ENCODE assay signal across 12 cellular contexts in the genomic region with DNA sequence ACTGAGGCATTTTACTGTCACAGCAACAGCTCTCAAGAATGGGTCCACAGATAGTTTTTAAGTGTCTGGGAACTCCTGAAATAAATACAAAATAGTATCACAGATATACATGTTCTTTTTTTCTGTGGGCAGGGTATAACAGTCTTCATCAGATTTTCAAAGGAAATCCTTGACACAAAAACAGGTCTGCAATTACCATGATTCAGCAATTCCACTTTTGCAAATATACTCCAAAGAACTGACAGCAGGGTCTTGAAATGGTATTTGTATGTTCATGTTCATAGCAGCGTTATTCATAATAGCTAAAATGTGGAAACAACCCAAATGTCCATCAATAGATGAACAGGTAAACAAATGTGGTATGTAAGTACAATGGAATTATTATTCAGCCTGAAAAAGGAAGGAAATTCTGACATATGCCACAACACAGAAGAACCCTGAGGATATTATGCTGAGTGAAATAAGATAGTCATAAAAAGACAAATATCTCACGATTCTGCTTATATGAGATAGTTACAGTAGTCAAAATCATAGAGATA.
DNase-seq lines count a peak whose midpoint lies in the region; ATAC-seq and TF ChIP-seq lines count a peak whose summit lies in the region.
"Had no signal": no experiment of that assay in that cellular context is flagged by ENCODE, and none has a peak within 500 bp of the region (broad histone marks: within the 10 kb centered on the region; RNA-seq: fewer than 3 reads in every experiment).

No MANE protein-coding gene starts in this region.

- no peak overlapping the region for H3K4ac ChIP-seq in IMR-90 (ENCODE audit: low read depth, low read length)

- no peak overlapping the region for H3K56ac ChIP-seq in IMR-90 (ENCODE audit: extremely low read depth, insufficient read depth, low read length)

- no peak overlapping the region for H2BK20ac ChIP-seq in IMR-90 (ENCODE audit: low read depth, low read length)

- no peak overlapping the region for H4K5ac ChIP-seq in IMR-90 (ENCODE audit: low read depth, low read length)

- ATAC-seq in CD4-positive, CD25-positive, alpha-beta regulatory T cell (ENCODE audit: low read depth in 2 of 2): no peak
- no peak for ATAC-seq in IMR-90 (ENCODE audit: low read depth)
- ATAC-seq in activated naive CD8-positive, alpha-beta T cell treated with anti-CD3 and anti-CD28 coated beads, Interleukin-2, amount 10 ng/mL, durations not matched to agents 7 days and 5 days (ENCODE audit: low read depth): no peak
- ATAC-seq in naive thymus-derived CD8-positive, alpha-beta T cell: no peak
- ATAC-seq in GM18909 (IDR thresholded peaks at IDR 0.05; ENCODE audit: poor library complexity, unreplicated experiment): no peak
- ATAC-seq: foreskin keratinocyte had no signal

- no peaks in the 10 kb centered on the region for H4K20me1 ChIP-seq in IMR-90 (ENCODE audit: insufficient read depth, low read length)

- no peak overlapping the region for H2BK5ac ChIP-seq in IMR-90 (ENCODE audit: low read depth, low read length, poor library complexity, severe bottlenecking)

- no peak overlapping the region for H4K8ac ChIP-seq in IMR-90 (ENCODE audit: low read depth in 2 of 2, low read length in 2 of 2)

- no peak for DNase-seq in CD4-positive, CD25-positive, alpha-beta regulatory T cell
- DNase-seq in IMR-90: no peak
- no peak for DNase-seq in activated naive CD8-positive, alpha-beta T cell treated with anti-CD3 and anti-CD28 coated beads, Interleukin-2, amount 10 ng/mL, durations not matched to agents 7 days and 5 days
- no peak for DNase-seq in naive thymus-derived CD8-positive, alpha-beta T cell
- no peak for DNase-seq in activated gamma-delta T cell treated with Interleukin-2 at 50 U/mL for 16 hours
- DNase-seq in NCI-H2196 (lab: John Stamatoyannopoulos, UW; ENCODE audit: unreplicated experiment): no peak
- DNase-seq in NCI-H1930 (lab: John Stamatoyannopoulos, UW): no peak
- DNase-seq: activated T-cell treated with anti-CD3 and anti-CD28 coated beads, Interleukin-2, amount 50 U/mL, for 48 hours; foreskin keratinocyte; NCI-H1048; NCI-H82 had no signal

- no peak overlapping the region for H2AK9ac ChIP-seq in IMR-90 (replicated peaks; ENCODE audit: low read depth, low read length, poor library complexity)

- H3K4me3 ChIP-seq in CD4-positive, CD25-positive, alpha-beta regulatory T cell (ENCODE audit: low read depth, low read length): peak overlapping the region; percentile 65
- H3K4me3 ChIP-seq in IMR-90 (ENCODE audit: insufficient read depth, low read depth, low read length): no peak overlapping the region

- CTCF ChIA-PET in IMR-90 (lab: Yijun Ruan, JAX): interaction anchor here (1.2 kb wide), 1 partner anchor 11 kb away, joined by 3 read pairs; no protein-coding TSS in a partner anchor

- WGBS in IMR-90 (ENCODE audit: extremely low coverage in 2 of 2, insufficient read length in 1 of 2), 2 experiments: no CpG with 5 or more reads among the region's 2 CpGs

- H3K9me3 ChIP-seq in CD4-positive, CD25-positive, alpha-beta regulatory T cell (ENCODE audit: control insufficient read depth in 2 of 2, low read length in 2 of 2): no peaks in the 10 kb centered on the region
- H3K9me3 ChIP-seq in IMR-90 (ENCODE audit: control insufficient read depth, insufficient read depth, low read length): no peaks in the 10 kb centered on the region

- H3K9me1 ChIP-seq in IMR-90 (ENCODE audit: insufficient read depth, low read length): no peaks in the 10 kb centered on the region

- peaks cover 42% of the 10 kb centered on the region for H3K36me3 ChIP-seq in CD4-positive, CD25-positive, alpha-beta regulatory T cell (ENCODE audit: control insufficient read depth, insufficient read depth, low read length)
- H3K36me3 ChIP-seq in IMR-90 (ENCODE audit: control insufficient read depth, insufficient read depth, low read length): peaks cover 6% of the 10 kb centered on the region; the same call in 1 of the 2 replicates

- no peak overlapping the region for H2BK15ac ChIP-seq in IMR-90 (ENCODE audit: low read depth, low read length)

- no peak overlapping the region for H2AFZ ChIP-seq in IMR-90 (replicated peaks; ENCODE audit: low read length, poor library complexity)

- TF ChIP-seq POLR2A in IMR-90 (IDR thresholded peaks at IDR 0.05; ENCODE audit: low read depth, low read length): no peak

- peaks cover 23 to 35% (median 28%) of the 10 kb centered on the region in 4 donors for H3K4me1 Mint-ChIP-seq in CD4-positive, CD25-positive, alpha-beta regulatory T cell
- H3K4me1 Mint-ChIP-seq in activated naive CD8-positive, alpha-beta T cell treated with anti-CD3 and anti-CD28 coated beads, Interleukin-2, amount 10 ng/mL, durations not matched to agents 7 days and 5 days: peaks cover 25% of the 10 kb centered on the region
- H3K4me1 Mint-ChIP-seq in naive thymus-derived CD8-positive, alpha-beta T cell: peaks cover 18 to 37% (median 32%) of the 10 kb centered on the region in 4 donors

- no peak overlapping the region for H3K9ac ChIP-seq in IMR-90 (ENCODE audit: low read depth, low read length)

- no peak overlapping the region for H2AK5ac ChIP-seq in IMR-90 (ENCODE audit: low read depth, low read length)

- intact Hi-C loops in IMR-90 (cut with micrococcal nuclease): no loop called here

- H3K79me1 ChIP-seq in IMR-90 (ENCODE audit: low read depth in 1 of 2, low read length in 2 of 2): no peaks in the 10 kb centered on the region; a peak in 1 of 4 replicates

- H3K23ac ChIP-seq in IMR-90 (ENCODE audit: low read depth, low read length): no peak overlapping the region

- H3K18ac ChIP-seq in IMR-90 (ENCODE audit: low read depth, low read length): no peak overlapping the region

- POLR2A ChIA-PET in IMR-90 (lab: Charles Lee; ENCODE audit: unreplicated experiment): no interaction called here
- POLR2A ChIA-PET in activated naive CD8-positive, alpha-beta T cell treated with anti-CD3 and anti-CD28 coated beads, Interleukin-2, amount 10 ng/mL, durations not matched to agents 7 days and 5 days (lab: Charles Lee): no interaction called here
- POLR2A ChIA-PET in naive thymus-derived CD8-positive, alpha-beta T cell (lab: Charles Lee): no interaction called here

- TF ChIP-seq CTCF in IMR-90 (conservative IDR thresholded peaks at IDR 0.05; ENCODE audit: low read depth, low read length): no peak

- H3K27ac Mint-ChIP-seq in CD4-positive, CD25-positive, alpha-beta regulatory T cell: peak overlapping the region; percentile 48 to 71 (median 50)
- H3K27ac Mint-ChIP-seq in activated naive CD8-positive, alpha-beta T cell treated with anti-CD3 and anti-CD28 coated beads, Interleukin-2, amount 10 ng/mL, durations not matched to agents 7 days and 5 days: peak overlapping the region; percentile 17
- H3K27ac Mint-ChIP-seq in naive thymus-derived CD8-positive, alpha-beta T cell: peak overlapping the region in 7 of 10 donors; percentile 13 to 85 (median 62)

- H4K91ac ChIP-seq in IMR-90 (ENCODE audit: insufficient read depth, low read depth, low read length): no peak overlapping the region

- H3K14ac ChIP-seq in IMR-90 (replicated peaks; ENCODE audit: low read depth, low read length): no peak overlapping the region

- no peak for TF ChIP-seq RAD21 in IMR-90 (IDR thresholded peaks at IDR 0.05; ENCODE audit: low read length)

- H2BK120ac ChIP-seq in IMR-90 (ENCODE audit: low read depth, low read length): no peak overlapping the region

- H3K4me1 ChIP-seq in CD4-positive, CD25-positive, alpha-beta regulatory T cell (ENCODE audit: control insufficient read depth, insufficient read depth, low read length, poor library complexity, severe bottlenecking): peaks cover 15% of the 10 kb centered on the region
- H3K4me1 ChIP-seq in IMR-90 (ENCODE audit: control insufficient read depth, insufficient read depth, low read length): no peaks in the 10 kb centered on the region

- H3K36me3 Mint-ChIP-seq in CD4-positive, CD25-positive, alpha-beta regulatory T cell: peaks cover 28% of the 10 kb centered on the region
- H3K36me3 Mint-ChIP-seq in activated naive CD8-positive, alpha-beta T cell treated with anti-CD3 and anti-CD28 coated beads, Interleukin-2, amount 10 ng/mL, durations not matched to agents 7 days and 5 days: peaks cover 36% of the 10 kb centered on the region
- peaks cover 16 to 47% (median 29%) of the 10 kb centered on the region in 3 donors for H3K36me3 Mint-ChIP-seq in naive thymus-derived CD8-positive, alpha-beta T cell

- no peak overlapping the region for H3K4me2 ChIP-seq in IMR-90 (ENCODE audit: low read depth, low read length)

- in situ Hi-C loops in IMR-90 (cut with MboI; ENCODE audit: low sequenced_read_pairs): no loop called here

- no peaks in the 10 kb centered on the region for H3K27me3 Mint-ChIP-seq in CD4-positive, CD25-positive, alpha-beta regulatory T cell
- no peaks in the 10 kb centered on the region for H3K27me3 Mint-ChIP-seq in activated naive CD8-positive, alpha-beta T cell treated with anti-CD3 and anti-CD28 coated beads, Interleukin-2, amount 10 ng/mL, durations not matched to agents 7 days and 5 days
- H3K27me3 Mint-ChIP-seq in naive thymus-derived CD8-positive, alpha-beta T cell: no peaks in the 10 kb centered on the region

- no peaks in the 10 kb centered on the region for H3K27me3 ChIP-seq in CD4-positive, CD25-positive, alpha-beta regulatory T cell (ENCODE audit: control insufficient read depth, insufficient read depth, low read length)
- H3K27me3 ChIP-seq in IMR-90 (ENCODE audit: control insufficient read depth, insufficient read depth, low read length): no peaks in the 10 kb centered on the region
- H3K27me3 ChIP-seq: foreskin keratinocyte had no signal

- no peak overlapping the region for H3K27ac ChIP-seq in CD4-positive, CD25-positive, alpha-beta regulatory T cell (ENCODE audit: insufficient read depth, low read length, poor library complexity, severe bottlenecking)
- no peak overlapping the region for H3K27ac ChIP-seq in IMR-90 (ENCODE audit: insufficient read depth, low read length)
- H3K27ac ChIP-seq: foreskin keratinocyte had no signal

- peak overlapping the region in 3 of 4 donors; percentile 52 to 62 (median 60) for H3K4me3 Mint-ChIP-seq in CD4-positive, CD25-positive, alpha-beta regulatory T cell
- peak overlapping the region; percentile 28 for H3K4me3 Mint-ChIP-seq in activated naive CD8-positive, alpha-beta T cell treated with anti-CD3 and anti-CD28 coated beads, Interleukin-2, amount 10 ng/mL, durations not matched to agents 7 days and 5 days
- peak overlapping the region in 7 of 10 donors; percentile 1 to 50 (median 27) for H3K4me3 Mint-ChIP-seq in naive thymus-derived CD8-positive, alpha-beta T cell

- dilution Hi-C loops in IMR-90 (cut with HindIII; ENCODE audit: low sequenced_read_pairs, unreplicated experiment): no loop called here

- no peaks in the 10 kb centered on the region for H3K9me3 Mint-ChIP-seq in CD4-positive, CD25-positive, alpha-beta regulatory T cell
- no peaks in the 10 kb centered on the region for H3K9me3 Mint-ChIP-seq in activated naive CD8-positive, alpha-beta T cell treated with anti-CD3 and anti-CD28 coated beads, Interleukin-2, amount 10 ng/mL, durations not matched to agents 7 days and 5 days
- peaks cover 0 to under 1% (median 0%) of the 10 kb centered on the region in 9 donors for H3K9me3 Mint-ChIP-seq in naive thymus-derived CD8-positive, alpha-beta T cell

- BruUV-seq in IMR-90 (replicated peaks; lab: Mats Ljungman, UMichigan): no TSS peak

TF ChIP-seq in IMR-90, 13 proteins besides CTCF, POLR2A, EP300 and RAD21 (continues in another document):
- TF ChIP-seq CEBPB (IDR thresholded peaks at IDR 0.05; ENCODE audit: low read depth, low read length): no peak
- peak; percentile 25; the same call in 1 of the 2 replicates for TF ChIP-seq MAFK (IDR thresholded peaks at IDR 0.05; ENCODE audit: low read depth, low read length)
